26 cellular contexts compared by ENCODE assay signal in the genomic region with DNA sequence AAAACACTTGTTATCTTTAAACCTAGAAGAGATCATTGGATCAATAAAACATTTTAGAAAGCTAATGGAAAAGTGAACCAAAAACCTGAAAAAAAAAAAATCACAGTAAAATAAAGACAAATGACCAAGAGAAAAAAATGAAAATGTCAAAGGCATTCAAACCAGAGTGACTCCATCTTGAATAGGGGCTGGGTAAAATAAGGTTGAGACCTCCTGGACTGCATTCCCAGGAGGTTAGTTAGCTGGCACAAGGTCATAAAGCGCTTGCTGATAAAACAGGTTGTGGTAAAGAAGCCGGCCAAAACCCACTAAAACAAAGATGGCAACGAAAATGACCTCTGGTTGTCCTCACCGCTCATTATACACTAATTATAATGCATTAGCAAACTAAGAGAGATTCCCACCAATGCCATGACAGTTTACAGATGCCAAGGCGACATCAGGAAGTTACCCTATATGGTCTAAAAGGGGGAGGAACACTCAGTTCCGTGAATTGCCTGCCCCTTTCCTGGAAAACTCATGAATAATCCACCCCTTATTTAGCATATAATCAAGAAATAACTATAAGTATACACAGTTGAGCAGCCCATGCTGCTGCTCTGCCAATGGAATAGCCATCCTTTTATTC.
"Had no signal": no experiment of that assay in that cellular context is flagged by ENCODE, and none has a peak within 500 bp of the region (broad histone marks: within the 10 kb centered on the region; RNA-seq: fewer than 3 reads in every experiment).

No MANE protein-coding gene starts in this region.

- H3K9me3 ChIP-seq: ascending aorta, gastroesophageal sphincter, heart right ventricle, mucosa of descending colon, tibial artery, uterus had no signal

- H3K27ac ChIP-seq: ascending aorta, gastroesophageal sphincter, heart right ventricle, tibial artery, uterus had no signal

- ATAC-seq: gastroesophageal sphincter, heart right ventricle, left ventricle myocardium superior, mucosa of descending colon had no signal

- H3K27me3 Mint-ChIP-seq: activated naive CD4-positive, alpha-beta T cell treated with anti-CD3 and anti-CD28 coated beads, Interleukin-2, amount 50 U/mL, for 24 hours; naive B cell had no signal

- DNase-seq: activated CD4-positive, alpha-beta T cell treated with anti-CD3 and anti-CD28 coated beads, Interleukin-2, amount 50 U/mL, for 1 hour; activated CD8-positive, alpha-beta memory T cell treated with anti-CD3 and anti-CD28 coated beads for 24 hours; activated CD8-positive, alpha-beta memory T cell treated with anti-CD3 and anti-CD28 coated beads, Interleukin-2, amount 50 U/mL, for 48 hours; activated gamma-delta T cell; activated T-cell treated with anti-CD3 and anti-CD28 coated beads, Interleukin-2, amount 50 U/mL, for 48 hours; cerebellar nuclear complex; cortex of kidney; heart right ventricle; kidney glomerular epithelial cell; left ventricle myocardium superior; mucosa of descending colon; naive B cell; retina; stimulated activated CD4-positive, alpha-beta T cell treated with anti-CD3 and anti-CD28 coated beads, Interleukin-12 subunit alpha, Interleukin-12 subunit beta, amount 100 ng/mL, for 4 hours; stimulated activated CD4-positive, alpha-beta T cell treated with anti-CD3 and anti-CD28 coated beads, Interleukin-1b, Interleukin-23, amount 100 ng/mL, for 48 hours; stimulated activated CD8-positive, alpha-beta memory T cell treated with anti-CD3 and anti-CD28 coated beads, Interleukin-4, amount 100 ng/mL, for 48 hours; stimulated activated naive CD4-positive, alpha-beta T cell treated with Interleukin-2 at 50 U/mL for 16 hours; substantia nigra; T1000; tibial artery; uterus had no signal

- H3K4me3 Mint-ChIP-seq: activated naive CD4-positive, alpha-beta T cell treated with anti-CD3 and anti-CD28 coated beads, Interleukin-2, amount 50 U/mL, for 24 hours; naive B cell; neural crest cell had no signal

- FAIRE-seq: bronchial epithelial cell had no signal

- H3K4me3 ChIP-seq: ascending aorta, gastroesophageal sphincter, heart right ventricle, mucosa of descending colon, tibial artery, uterus had no signal

- H3K27ac Mint-ChIP-seq: activated naive CD4-positive, alpha-beta T cell treated with anti-CD3 and anti-CD28 coated beads, Interleukin-2, amount 50 U/mL, for 24 hours had no signal

- H3K9me3 Mint-ChIP-seq: activated naive CD4-positive, alpha-beta T cell treated with anti-CD3 and anti-CD28 coated beads, Interleukin-2, amount 50 U/mL, for 24 hours; naive B cell; neural crest cell had no signal

- H3K4me1 Mint-ChIP-seq: activated naive CD4-positive, alpha-beta T cell treated with anti-CD3 and anti-CD28 coated beads, Interleukin-2, amount 50 U/mL, for 24 hours; neural crest cell had no signal

- H3K27me3 ChIP-seq: ascending aorta, heart right ventricle, uterus had no signal

- H3K4me1 ChIP-seq: ascending aorta, gastroesophageal sphincter, tibial artery, uterus had no signal

- H3K36me3 ChIP-seq: ascending aorta, gastroesophageal sphincter, heart right ventricle, tibial artery, uterus had no signal

- H3K36me3 Mint-ChIP-seq: activated naive CD4-positive, alpha-beta T cell treated with anti-CD3 and anti-CD28 coated beads, Interleukin-2, amount 50 U/mL, for 24 hours; naive B cell had no signal
